Comparison of ENCODE assay signal across 1 cellular context in the genomic region with DNA sequence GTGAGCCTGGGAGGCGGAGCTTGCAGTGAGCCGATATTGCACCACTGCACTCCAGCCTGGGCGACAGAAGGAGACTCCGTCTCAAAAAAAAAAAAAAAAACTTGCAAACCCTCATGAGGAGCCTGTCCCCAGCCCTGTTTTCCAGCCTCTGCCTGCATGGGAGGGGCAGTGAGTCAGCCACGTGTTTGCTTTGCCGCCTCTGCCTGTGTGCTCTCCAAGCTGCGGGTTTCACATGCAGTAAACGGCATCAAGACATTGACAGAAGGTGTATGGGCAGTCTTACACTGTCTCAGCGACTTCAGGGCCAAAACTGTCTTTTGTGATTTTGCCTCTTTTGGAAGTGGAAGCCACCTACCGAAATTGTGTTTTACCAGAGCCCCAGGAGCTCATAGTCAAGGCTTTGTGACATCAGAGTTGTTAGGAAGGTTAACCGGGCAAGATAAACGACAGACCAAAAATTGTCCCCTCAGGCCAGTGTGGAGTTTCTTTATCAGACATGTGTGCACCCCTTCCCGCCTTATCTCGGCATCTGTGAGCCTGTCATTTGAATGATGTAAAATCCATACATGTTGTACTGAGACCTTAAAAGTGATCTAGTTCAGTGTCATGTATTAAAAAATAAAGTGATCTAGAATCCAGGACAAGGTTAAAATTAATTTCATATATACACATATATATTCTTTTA.
A peak's percentile ranks its signal among the peaks of the same experiment; 100 is the strongest.
TF ChIP-seq lines count a peak whose summit lies in the region.

No MANE protein-coding gene starts in this region.

TF ChIP-seq in K562, 482 proteins besides CTCF, POLR2A, EP300 and RAD21 (continued from another document):
- TF ChIP-seq, protein P1, sequence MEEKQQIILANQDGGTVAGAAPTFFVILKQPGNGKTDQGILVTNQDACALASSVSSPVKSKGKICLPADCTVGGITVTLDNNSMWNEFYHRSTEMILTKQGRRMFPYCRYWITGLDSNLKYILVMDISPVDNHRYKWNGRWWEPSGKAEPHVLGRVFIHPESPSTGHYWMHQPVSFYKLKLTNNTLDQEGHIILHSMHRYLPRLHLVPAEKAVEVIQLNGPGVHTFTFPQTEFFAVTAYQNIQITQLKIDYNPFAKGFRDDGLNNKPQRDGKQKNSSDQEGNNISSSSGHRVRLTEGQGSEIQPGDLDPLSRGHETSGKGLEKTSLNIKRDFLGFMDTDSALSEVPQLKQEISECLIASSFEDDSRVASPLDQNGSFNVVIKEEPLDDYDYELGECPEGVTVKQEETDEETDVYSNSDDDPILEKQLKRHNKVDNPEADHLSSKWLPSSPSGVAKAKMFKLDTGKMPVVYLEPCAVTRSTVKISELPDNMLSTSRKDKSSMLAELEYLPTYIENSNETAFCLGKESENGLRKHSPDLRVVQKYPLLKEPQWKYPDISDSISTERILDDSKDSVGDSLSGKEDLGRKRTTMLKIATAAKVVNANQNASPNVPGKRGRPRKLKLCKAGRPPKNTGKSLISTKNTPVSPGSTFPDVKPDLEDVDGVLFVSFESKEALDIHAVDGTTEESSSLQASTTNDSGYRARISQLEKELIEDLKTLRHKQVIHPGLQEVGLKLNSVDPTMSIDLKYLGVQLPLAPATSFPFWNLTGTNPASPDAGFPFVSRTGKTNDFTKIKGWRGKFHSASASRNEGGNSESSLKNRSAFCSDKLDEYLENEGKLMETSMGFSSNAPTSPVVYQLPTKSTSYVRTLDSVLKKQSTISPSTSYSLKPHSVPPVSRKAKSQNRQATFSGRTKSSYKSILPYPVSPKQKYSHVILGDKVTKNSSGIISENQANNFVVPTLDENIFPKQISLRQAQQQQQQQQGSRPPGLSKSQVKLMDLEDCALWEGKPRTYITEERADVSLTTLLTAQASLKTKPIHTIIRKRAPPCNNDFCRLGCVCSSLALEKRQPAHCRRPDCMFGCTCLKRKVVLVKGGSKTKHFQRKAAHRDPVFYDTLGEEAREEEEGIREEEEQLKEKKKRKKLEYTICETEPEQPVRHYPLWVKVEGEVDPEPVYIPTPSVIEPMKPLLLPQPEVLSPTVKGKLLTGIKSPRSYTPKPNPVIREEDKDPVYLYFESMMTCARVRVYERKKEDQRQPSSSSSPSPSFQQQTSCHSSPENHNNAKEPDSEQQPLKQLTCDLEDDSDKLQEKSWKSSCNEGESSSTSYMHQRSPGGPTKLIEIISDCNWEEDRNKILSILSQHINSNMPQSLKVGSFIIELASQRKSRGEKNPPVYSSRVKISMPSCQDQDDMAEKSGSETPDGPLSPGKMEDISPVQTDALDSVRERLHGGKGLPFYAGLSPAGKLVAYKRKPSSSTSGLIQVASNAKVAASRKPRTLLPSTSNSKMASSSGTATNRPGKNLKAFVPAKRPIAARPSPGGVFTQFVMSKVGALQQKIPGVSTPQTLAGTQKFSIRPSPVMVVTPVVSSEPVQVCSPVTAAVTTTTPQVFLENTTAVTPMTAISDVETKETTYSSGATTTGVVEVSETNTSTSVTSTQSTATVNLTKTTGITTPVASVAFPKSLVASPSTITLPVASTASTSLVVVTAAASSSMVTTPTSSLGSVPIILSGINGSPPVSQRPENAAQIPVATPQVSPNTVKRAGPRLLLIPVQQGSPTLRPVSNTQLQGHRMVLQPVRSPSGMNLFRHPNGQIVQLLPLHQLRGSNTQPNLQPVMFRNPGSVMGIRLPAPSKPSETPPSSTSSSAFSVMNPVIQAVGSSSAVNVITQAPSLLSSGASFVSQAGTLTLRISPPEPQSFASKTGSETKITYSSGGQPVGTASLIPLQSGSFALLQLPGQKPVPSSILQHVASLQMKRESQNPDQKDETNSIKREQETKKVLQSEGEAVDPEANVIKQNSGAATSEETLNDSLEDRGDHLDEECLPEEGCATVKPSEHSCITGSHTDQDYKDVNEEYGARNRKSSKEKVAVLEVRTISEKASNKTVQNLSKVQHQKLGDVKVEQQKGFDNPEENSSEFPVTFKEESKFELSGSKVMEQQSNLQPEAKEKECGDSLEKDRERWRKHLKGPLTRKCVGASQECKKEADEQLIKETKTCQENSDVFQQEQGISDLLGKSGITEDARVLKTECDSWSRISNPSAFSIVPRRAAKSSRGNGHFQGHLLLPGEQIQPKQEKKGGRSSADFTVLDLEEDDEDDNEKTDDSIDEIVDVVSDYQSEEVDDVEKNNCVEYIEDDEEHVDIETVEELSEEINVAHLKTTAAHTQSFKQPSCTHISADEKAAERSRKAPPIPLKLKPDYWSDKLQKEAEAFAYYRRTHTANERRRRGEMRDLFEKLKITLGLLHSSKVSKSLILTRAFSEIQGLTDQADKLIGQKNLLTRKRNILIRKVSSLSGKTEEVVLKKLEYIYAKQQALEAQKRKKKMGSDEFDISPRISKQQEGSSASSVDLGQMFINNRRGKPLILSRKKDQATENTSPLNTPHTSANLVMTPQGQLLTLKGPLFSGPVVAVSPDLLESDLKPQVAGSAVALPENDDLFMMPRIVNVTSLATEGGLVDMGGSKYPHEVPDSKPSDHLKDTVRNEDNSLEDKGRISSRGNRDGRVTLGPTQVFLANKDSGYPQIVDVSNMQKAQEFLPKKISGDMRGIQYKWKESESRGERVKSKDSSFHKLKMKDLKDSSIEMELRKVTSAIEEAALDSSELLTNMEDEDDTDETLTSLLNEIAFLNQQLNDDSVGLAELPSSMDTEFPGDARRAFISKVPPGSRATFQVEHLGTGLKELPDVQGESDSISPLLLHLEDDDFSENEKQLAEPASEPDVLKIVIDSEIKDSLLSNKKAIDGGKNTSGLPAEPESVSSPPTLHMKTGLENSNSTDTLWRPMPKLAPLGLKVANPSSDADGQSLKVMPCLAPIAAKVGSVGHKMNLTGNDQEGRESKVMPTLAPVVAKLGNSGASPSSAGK (IDR thresholded peaks at IDR 0.05) = peak; percentile 72
